Comparison of ENCODE assay signal across 16 cellular contexts in genomic region chr3:194009892-194010533, GRCh38.
DNase-seq lines count a peak whose midpoint lies in the region; ATAC-seq and TF ChIP-seq lines count a peak whose summit lies in the region.
"Had no signal": no experiment of that assay in that cellular context is flagged by ENCODE, and none has a peak within 500 bp of the region (broad histone marks: within the 10 kb centered on the region; RNA-seq: fewer than 3 reads in every experiment).

No MANE protein-coding gene starts in this region.

- no TSS peak for BruUV-seq in OCI-LY7 (replicated peaks; lab: Mats Ljungman, UMichigan)

- no peak overlapping the region for H3K4me2 ChIP-seq in neural progenitor cell
- H3K4me2 ChIP-seq in OCI-LY7 (ENCODE audit: low read length), result no peak overlapping the region
- H3K4me2 ChIP-seq: PC-9 had no signal

- POLR2A ChIA-PET in OCI-LY7 (lab: Charles Lee), result interaction anchor here (0.6 kb wide), 1 partner anchor 398 kb away, joined by 3 read pairs; no protein-coding TSS in a partner anchor

- H3K9ac ChIP-seq in endodermal cell (ENCODE audit: extremely low read depth, low read length, poor library complexity, severe bottlenecking) (no peak overlapping the region), neural progenitor cell (no peak overlapping the region)
- H3K9ac ChIP-seq: parathyroid adenoma had no signal

- H3K36me3 Mint-ChIP-seq in endodermal cell (ENCODE audit: low read depth) (no peaks in the 10 kb centered on the region), neural progenitor cell (no peaks in the 10 kb centered on the region)

- H3K27ac ChIP-seq in endodermal cell (ENCODE audit: low read depth, low read length) (no peak overlapping the region), neural progenitor cell (no peak overlapping the region), OCI-LY7 (ENCODE audit: low read depth, low read length, poor library complexity, severe bottlenecking) (no peak overlapping the region)
- H3K27ac ChIP-seq: parathyroid adenoma, PC-9, SK-N-MC had no signal

- CTCF ChIA-PET in OCI-LY7 (lab: Charles Lee; ENCODE audit: unreplicated experiment), result interaction anchor here (0.9 kb wide), 1 partner anchor 222 kb away, joined by 3 read pairs; no protein-coding TSS in a partner anchor

- no peaks in the 10 kb centered on the region for H3K79me2 ChIP-seq in neural progenitor cell (ENCODE audit: low read depth)
- H3K79me2 ChIP-seq in OCI-LY7 (ENCODE audit: insufficient read depth, low read depth, low read length), result no peaks in the 10 kb centered on the region
- H3K79me2 ChIP-seq: parathyroid adenoma had no signal

- H3K4me1 Mint-ChIP-seq in endodermal cell (peaks cover 17% of the 10 kb centered on the region), neural progenitor cell (peaks cover 43% of the 10 kb centered on the region)
- H3K4me1 Mint-ChIP-seq: activated CD4-positive, alpha-beta T cell treated with anti-CD3 and anti-CD28 coated beads for 36 hours had no signal

- H3K9me3 Mint-ChIP-seq in endodermal cell (no peaks in the 10 kb centered on the region), neural progenitor cell (no peaks in the 10 kb centered on the region)

- WGBS in endodermal cell (ENCODE audit: insufficient coverage in 1 of 2, insufficient read length in 1 of 2), 2 experiments, result 88 to 100% methylated on average over 1 to 4 of the region's 4 CpGs

- H3K9me2 ChIP-seq in OCI-LY7 (ENCODE audit: insufficient read depth, low read length), result no peaks in the 10 kb centered on the region

- H2AFZ ChIP-seq in neural progenitor cell (replicated peaks), result no peak overlapping the region
- H2AFZ ChIP-seq in OCI-LY7 (ENCODE audit: low read length), result no peak overlapping the region
- H2AFZ ChIP-seq: parathyroid adenoma, PC-9 had no signal

- intact Hi-C loops in OCI-LY7 (cut with micrococcal nuclease; ENCODE audit: unreplicated experiment), result no loop called here

- H3K4me3 Mint-ChIP-seq in endodermal cell (no peak overlapping the region), neural progenitor cell (peak overlapping the region; percentile 27)
- H3K4me3 Mint-ChIP-seq: activated CD4-positive, alpha-beta T cell treated with anti-CD3 and anti-CD28 coated beads for 36 hours; B cell had no signal

- H3K36me3 ChIP-seq in endodermal cell (ENCODE audit: control insufficient read depth, insufficient read depth, low read length) (no peaks in the 10 kb centered on the region), neural progenitor cell (no peaks in the 10 kb centered on the region), OCI-LY7 (ENCODE audit: insufficient read depth, low read length) (no peaks in the 10 kb centered on the region)

- H3K27ac Mint-ChIP-seq in endodermal cell, result no peak overlapping the region
- no peak overlapping the region for H3K27ac Mint-ChIP-seq in neural progenitor cell
- H3K27ac Mint-ChIP-seq: activated CD4-positive, alpha-beta T cell treated with anti-CD3 and anti-CD28 coated beads for 36 hours; B cell had no signal

- H3K27me3 Mint-ChIP-seq in endodermal cell (ENCODE audit: insufficient read depth) (peaks cover 8% of the 10 kb centered on the region), neural progenitor cell (ENCODE audit: insufficient read depth, low read depth) (peaks cover 11% of the 10 kb centered on the region)
- H3K27me3 Mint-ChIP-seq: B cell had no signal

- no peaks in the 10 kb centered on the region for H3K27me3 ChIP-seq in endodermal cell (ENCODE audit: control insufficient read depth, insufficient read depth, low read length, poor library complexity, severe bottlenecking)
- no peaks in the 10 kb centered on the region for H3K27me3 ChIP-seq in neural progenitor cell

- TF ChIP-seq CTCF in endodermal cell (conservative IDR thresholded peaks at IDR 0.05), result peak; percentile 60
- no peak for TF ChIP-seq CTCF in neural progenitor cell (IDR thresholded peaks at IDR 0.05)
- TF ChIP-seq CTCF in OCI-LY7 (conservative IDR thresholded peaks at IDR 0.05; ENCODE audit: low read length), result no peak

- H4K20me1 ChIP-seq in neural progenitor cell (ENCODE audit: low read depth) (no peaks in the 10 kb centered on the region), OCI-LY7 (ENCODE audit: insufficient read depth, low read length) (no peaks in the 10 kb centered on the region)

- ATAC-seq in GM19395 (IDR thresholded peaks at IDR 0.05; ENCODE audit: unreplicated experiment), result no peak
- ATAC-seq: activated CD4-positive, alpha-beta T cell treated with anti-CD3 and anti-CD28 coated beads for 36 hours had no signal

- H3K4me1 ChIP-seq in endodermal cell (ENCODE audit: control insufficient read depth, insufficient read depth, low read length), result no peaks in the 10 kb centered on the region
- peaks cover 15% of the 10 kb centered on the region for H3K4me1 ChIP-seq in neural progenitor cell
- H3K4me1 ChIP-seq in OCI-LY7 (ENCODE audit: insufficient read depth, low read length, poor library complexity, severe bottlenecking), result peaks cover 10% of the 10 kb centered on the region
- H3K4me1 ChIP-seq: parathyroid adenoma had no signal

- H3K4me3 ChIP-seq in endodermal cell (ENCODE audit: low read length), result no peak overlapping the region
- no peak overlapping the region for H3K4me3 ChIP-seq in neural progenitor cell
- no peak overlapping the region for H3K4me3 ChIP-seq in OCI-LY7 (ENCODE audit: low read depth, low read length, poor library complexity, severe bottlenecking)
- H3K4me3 ChIP-seq: PC-9, SK-N-MC had no signal

- no peaks in the 10 kb centered on the region for H3F3A ChIP-seq in neural progenitor cell (ENCODE audit: low read depth)

- H3K9me3 ChIP-seq in endodermal cell (ENCODE audit: control insufficient read depth, low read length), result no peaks in the 10 kb centered on the region
- no peaks in the 10 kb centered on the region for H3K9me3 ChIP-seq in neural progenitor cell (ENCODE audit: low read depth)
- no peaks in the 10 kb centered on the region for H3K9me3 ChIP-seq in OCI-LY7 (ENCODE audit: low read length)

- DNase-seq in DMS79 treated with DMSO at 0.1 percent for 48 hours (lab: John Stamatoyannopoulos, UW) (peak; percentile 57), NCI-H1694 (lab: John Stamatoyannopoulos, UW) (peak; percentile 25), endodermal cell (peak; percentile 84), neural progenitor cell (ENCODE audit: low spot score) (peak; percentile 34), OCI-LY7 (ENCODE audit: low spot score) (no peak)
- DNase-seq in activated CD4-positive, alpha-beta T cell treated with anti-CD3 and anti-CD28 coated beads for 1 hour, result no peak
- DNase-seq: activated CD4-positive, alpha-beta T cell treated with anti-CD3 and anti-CD28 coated beads for 36 hours; activated effector memory CD4-positive, alpha-beta T cell treated with anti-CD3 and anti-CD28 coated beads, Interleukin-2, amount 50 U/mL, for 16 hours; central memory CD4-positive, alpha-beta T cell; effector CD4-positive, alpha-beta T cell; kidney; PC-9 had no signal

Comparison
In these comparisons a context has a peak if more than half of its experiments do, and no peak if none do; other contexts are left out.
1. DNase-seq: peak in DMS79 treated with DMSO at 0.1 percent for 48 hours (single experiment), NCI-H1694 (single experiment), endodermal cell (single experiment) and neural progenitor cell (single experiment); none in OCI-LY7 (single experiment) and activated CD4-positive, alpha-beta T cell treated with anti-CD3 and anti-CD28 coated beads for 1 hour (single experiment).